ENCODE assay signal across 8 cellular contexts in genomic region chr14:81533536-81534343, GRCh38. TPM values are rescaled to one million over a fixed set of nuclear protein-coding genes. Genes with fewer than 3 reads are reported as not detected.
DNase-seq lines count a peak whose midpoint lies in the region; ATAC-seq and TF ChIP-seq lines count a peak whose summit lies in the region.

Gene SEL1L, minus strand, starts transcription at chr14:81533853. Its CDS starts 109 bp downstream, at chr14:81533744.

- H3K79me2 ChIP-seq in ACC112 (ENCODE audit: control insufficient read depth, insufficient read depth, low read length, unreplicated experiment), result peaks cover 32% of the 10 kb centered on the region

- H3K9me3 ChIP-seq in breast epithelium (no peaks in the 10 kb centered on the region), iPS-18c (ENCODE audit: control insufficient read depth, insufficient read depth, low read length) (no peaks in the 10 kb centered on the region), skeletal muscle tissue (ENCODE audit: control insufficient read depth in 3 of 3, low read length in 3 of 3) (no peaks in the 10 kb centered on the region)

- TF ChIP-seq POLR2A in breast epithelium (IDR thresholded peaks at IDR 0.05), result peak; percentile 65

- H3K27me3 ChIP-seq in ACC112 (ENCODE audit: insufficient read depth, low read length), result peaks cover 7% of the 10 kb centered on the region
- no peaks in the 10 kb centered on the region for H3K27me3 ChIP-seq in breast epithelium
- no peaks in the 10 kb centered on the region for H3K27me3 ChIP-seq in skeletal muscle tissue (ENCODE audit: control insufficient read depth in 3 of 3, insufficient read depth in 3 of 3, low read length in 3 of 3)

- H3K36me3 ChIP-seq in ACC112 (ENCODE audit: insufficient read depth, low read length), result no peaks in the 10 kb centered on the region
- no peaks in the 10 kb centered on the region for H3K36me3 ChIP-seq in breast epithelium
- no peaks in the 10 kb centered on the region for H3K36me3 ChIP-seq in skeletal muscle tissue (ENCODE audit: control insufficient read depth in 3 of 3, insufficient read depth in 3 of 3, low read length in 3 of 3)

- peak; percentile 94 for ATAC-seq in GM18870 (IDR thresholded peaks at IDR 0.05; ENCODE audit: unreplicated experiment)
- ATAC-seq in HG03135 (IDR thresholded peaks at IDR 0.05; ENCODE audit: unreplicated experiment), result peak; percentile 95

- no peak within 1 kb of the TSS for H3K27ac ChIP-seq in ACC112 (ENCODE audit: low read depth, low read length)
- peak within 1 kb of the TSS; percentile 91 for H3K27ac ChIP-seq in VCaP
- peak within 1 kb of the TSS; percentile 78 to 87 for H3K27ac ChIP-seq in breast epithelium
- H3K27ac ChIP-seq in skeletal muscle tissue (ENCODE audit: low read depth, low read length), result peak within 1 kb of the TSS; percentile 72

- peak within 1 kb of the TSS; percentile 90 for H3K4me3 ChIP-seq in ACC112 (ENCODE audit: low read depth, low read length)
- peak within 1 kb of the TSS; percentile 91 to 97 (median 97) for H3K4me3 ChIP-seq in breast epithelium
- H3K4me3 ChIP-seq in iPS-18c (ENCODE audit: insufficient read depth, low read depth, low read length), result peak within 1 kb of the TSS; percentile 97
- H3K4me3 ChIP-seq in skeletal muscle tissue (ENCODE audit: low read length in 3 of 3), result peak within 1 kb of the TSS; percentile 90 to 93 (median 93)

- H3K9ac ChIP-seq in skeletal muscle tissue (ENCODE audit: low read depth in 1 of 3, low read length in 3 of 3), result peak within 1 kb of the TSS; percentile 82 to 93 (median 91)

- TF ChIP-seq CTCF in VCaP (conservative IDR thresholded peaks at IDR 0.05) (no peak), breast epithelium (IDR thresholded peaks at IDR 0.05) (no peak)

- intact Hi-C loops in breast epithelium (cut with DNase I; ENCODE audit: low total_unique reads), result no loop called here

- DNase-seq in NCI-H2196 treated with DMSO at 0.1 percent for 48 hours (lab: John Stamatoyannopoulos, UW; ENCODE audit: unreplicated experiment), result peak; percentile 98
- DNase-seq in breast epithelium (ENCODE audit: low spot score in 2 of 2), result peak; percentile 100

- H2AFZ ChIP-seq in ACC112 (ENCODE audit: low read length, unreplicated experiment), result peak within 1 kb of the TSS; percentile 68

- H3K4me1 ChIP-seq in ACC112 (ENCODE audit: control insufficient read depth, insufficient read depth, low read length, unreplicated experiment) (peaks cover 18% of the 10 kb centered on the region), breast epithelium (peaks cover 0 to 20% of the 10 kb centered on the region in 2 donors), skeletal muscle tissue (ENCODE audit: control insufficient read depth in 3 of 3, insufficient read depth in 3 of 3, low read length in 3 of 3) (peaks cover 22 to 31% (median 29%) of the 10 kb centered on the region in 3 donors)

RNA-seq across cellular contexts. Expression of gene SEL1L, which starts in this region (rescaled TPM):
- total RNA-seq in breast epithelium (10 to 100 TPM; 53.7 to 84.3 (median 65.9) TPM), skeletal muscle tissue (34.4 TPM)
